Comparison of ENCODE assay signal across 14 cellular contexts in genomic region chrY:7465185-7465621, GRCh38.
DNase-seq lines count a peak whose midpoint lies in the region; ATAC-seq, FAIRE-seq and TF ChIP-seq lines count a peak whose summit lies in the region.
"Had no signal": no experiment of that assay in that cellular context is flagged by ENCODE, and none has a peak within 500 bp of the region (broad histone marks: within the 10 kb centered on the region; RNA-seq: fewer than 3 reads in every experiment).

No MANE protein-coding gene starts in this region.

- no peak for TF ChIP-seq CTCF in bronchial epithelial cell (IDR thresholded peaks at IDR 0.05; ENCODE audit: insufficient read depth, low read length, severe bottlenecking)

- H3K27me3 ChIP-seq in ACC112 (ENCODE audit: insufficient read depth, low read length) (no peaks in the 10 kb centered on the region), GM23248 (replicated peaks; ENCODE audit: insufficient read depth) (no peaks in the 10 kb centered on the region), bronchial epithelial cell (ENCODE audit: control insufficient read depth, insufficient read depth, low read length) (no peaks in the 10 kb centered on the region)
- H3K27me3 ChIP-seq: gastroesophageal sphincter, upper lobe of left lung had no signal

- no peaks in the 10 kb centered on the region for H3K9me2 ChIP-seq in GM23248 (ENCODE audit: insufficient read depth)

- FAIRE-seq in bronchial epithelial cell (lab: Jason Lieb, UNC), result no peak

- H3K4me3 ChIP-seq in ACC112 (ENCODE audit: low read depth, low read length), result 0 out of 2 replicates have a peak overlapping the region, but pooled peaks have one; percentile 31
- H3K4me3 ChIP-seq in GM23248, result no peak overlapping the region
- no peak overlapping the region for H3K4me3 ChIP-seq in bronchial epithelial cell (ENCODE audit: low read depth, low read length)
- no peak overlapping the region for H3K4me3 ChIP-seq in skeletal muscle cell (ENCODE audit: low read depth, low read length)
- H3K4me3 ChIP-seq: coronary artery, gastroesophageal sphincter, upper lobe of left lung had no signal

- peaks cover 80% of the 10 kb centered on the region for H3F3A ChIP-seq in GM23248 (ENCODE audit: insufficient read depth)

- H3K4me1 ChIP-seq in ACC112 (ENCODE audit: control insufficient read depth, insufficient read depth, low read length, unreplicated experiment), result peaks cover 83% of the 10 kb centered on the region
- peaks cover 82% of the 10 kb centered on the region for H3K4me1 ChIP-seq in GM23248 (ENCODE audit: insufficient read depth)
- H3K4me1 ChIP-seq: gastroesophageal sphincter, upper lobe of left lung had no signal

- 0 to 2% methylated on average over 4 to 6 of the region's 6 CpGs for WGBS in GM23248 (ENCODE audit: low coverage in 1 of 2, low lambda C conversion rate in 2 of 2, missing lambda C conversion rate in 2 of 2), 2 experiments

- no peaks in the 10 kb centered on the region for H3K9me3 ChIP-seq in GM23248 (ENCODE audit: low read depth)
- H3K9me3 ChIP-seq: gastroesophageal sphincter, upper lobe of left lung had no signal

- in situ Hi-C loops in GM23248 (cut with MboI), result no loop called here

- H3K27ac ChIP-seq in ACC112 (ENCODE audit: low read depth, low read length) (peak overlapping the region; percentile 100), GM23248 (peak overlapping the region; percentile 100)
- H3K27ac ChIP-seq: coronary artery, upper lobe of left lung had no signal

- DNase-seq in GM23248 (peak; percentile 93), bronchial epithelial cell (ENCODE audit: low read depth) (peak; percentile 61), skeletal muscle cell (ENCODE audit: low read depth) (peak; percentile 92), NCI-H526 treated with DMSO at 0.1 percent for 48 hours (lab: John Stamatoyannopoulos, UW) (no peak), NCI-H2029 (lab: John Stamatoyannopoulos, UW) (no peak)
- DNase-seq: CD4-positive, alpha-beta T cell; GOT3; NCI-H2081; upper lobe of left lung had no signal

- H2AFZ ChIP-seq in ACC112 (ENCODE audit: low read length, unreplicated experiment), result no peak overlapping the region
- H2AFZ ChIP-seq in GM23248, result no peak overlapping the region

- peak overlapping the region; percentile 81 for H3K9ac ChIP-seq in GM23248

- H3K4me2 ChIP-seq in GM23248 (ENCODE audit: unreplicated experiment), result peak overlapping the region; percentile 61

- ATAC-seq in GM21825 (IDR thresholded peaks at IDR 0.05; ENCODE audit: unreplicated experiment), result no peak
- no peak for ATAC-seq in HG02840 (IDR thresholded peaks at IDR 0.05; ENCODE audit: low FRiP score, unreplicated experiment)
- ATAC-seq: gastroesophageal sphincter had no signal

- H3K36me3 ChIP-seq in ACC112 (ENCODE audit: insufficient read depth, low read length) (no peaks in the 10 kb centered on the region), GM23248 (ENCODE audit: low read depth) (no peaks in the 10 kb centered on the region), bronchial epithelial cell (ENCODE audit: control insufficient read depth, insufficient read depth, low read length) (no peaks in the 10 kb centered on the region)
- H3K36me3 ChIP-seq: gastroesophageal sphincter, upper lobe of left lung had no signal

- no peaks in the 10 kb centered on the region for H4K20me1 ChIP-seq in GM23248 (ENCODE audit: insufficient read depth)

- H3K79me2 ChIP-seq in ACC112 (ENCODE audit: control insufficient read depth, insufficient read depth, low read length, unreplicated experiment), result no peaks in the 10 kb centered on the region
- H3K79me2 ChIP-seq in GM23248 (ENCODE audit: insufficient read depth), result no peaks in the 10 kb centered on the region

Comparison
In these comparisons a context has a peak if more than half of its experiments do, and no peak if none do; other contexts are left out.
1. DNase-seq: peak in GM23248 (single experiment), bronchial epithelial cell (single experiment) and skeletal muscle cell (single experiment); none in NCI-H526 treated with DMSO at 0.1 percent for 48 hours (single experiment) and NCI-H2029 (single experiment).